Comparison of ENCODE assay signal across 19 cellular contexts in the genomic region with DNA sequence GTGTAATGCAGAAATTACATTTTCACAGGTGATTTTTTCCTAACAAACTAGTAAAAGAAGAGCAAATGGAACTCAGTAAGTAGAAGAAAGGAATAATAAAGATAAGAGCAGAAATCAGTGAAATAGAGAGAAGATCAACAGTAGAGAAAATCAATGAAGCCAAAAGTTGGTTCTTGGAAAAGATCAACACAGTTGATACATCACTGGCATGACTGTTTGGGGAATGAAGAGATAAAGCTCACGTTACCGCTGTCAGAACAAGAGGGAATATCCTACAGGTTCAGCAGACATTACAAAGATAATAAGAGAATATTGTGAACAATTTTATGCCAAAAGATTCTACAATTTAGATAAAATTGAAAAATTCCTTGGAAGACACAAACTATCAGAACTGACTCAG.
"Had no signal": no experiment of that assay in that cellular context is flagged by ENCODE, and none has a peak within 500 bp of the region (broad histone marks: within the 10 kb centered on the region; RNA-seq: fewer than 3 reads in every experiment).

No MANE protein-coding gene starts in this region.

- ATAC-seq: gastrocnemius medialis, heart right ventricle, left cardiac atrium, lower lobe of right lung, mucosa of descending colon had no signal

- DNase-seq: dermis blood vessel endothelial cell; dorsolateral prefrontal cortex; effector CD4-positive, alpha-beta T cell; effector memory CD4-positive, alpha-beta T cell; foreskin fibroblast; foreskin melanocyte; gastrocnemius medialis; glutamatergic neuron; head of caudate nucleus; heart right ventricle; hippocampal formation; left cardiac atrium; left ventricle myocardium inferior; lower lobe of right lung; mesenchymal stem cell; mucosa of descending colon; naive B cell had no signal

- H3K27ac ChIP-seq: coronary artery, dorsolateral prefrontal cortex, esophagus muscularis mucosa, gastrocnemius medialis, heart right ventricle, left ventricle myocardium inferior, lower lobe of right lung had no signal

- H3K4me1 ChIP-seq: esophagus muscularis mucosa, gastrocnemius medialis, heart right ventricle, lower lobe of right lung had no signal

- H3K9me3 ChIP-seq: esophagus muscularis mucosa, gastrocnemius medialis, heart right ventricle, left ventricle myocardium inferior, lower lobe of right lung, mucosa of descending colon had no signal

- H3K4me3 ChIP-seq: coronary artery, dorsolateral prefrontal cortex, esophagus muscularis mucosa, gastrocnemius medialis, heart right ventricle, left ventricle myocardium inferior, lower lobe of right lung, mucosa of descending colon had no signal

- H3K27me3 ChIP-seq: dorsolateral prefrontal cortex, gastrocnemius medialis, heart right ventricle had no signal

- H3K36me3 ChIP-seq: esophagus muscularis mucosa, gastrocnemius medialis, heart right ventricle, left ventricle myocardium inferior, lower lobe of right lung had no signal
